In genomic region chr1:193545171-193545570, GRCh38 we compare ENCODE assay signal across 21 cellular contexts.
DNase-seq lines count a peak whose midpoint lies in the region; ATAC-seq and TF ChIP-seq lines count a peak whose summit lies in the region.
"Had no signal": no experiment of that assay in that cellular context is flagged by ENCODE, and none has a peak within 500 bp of the region (broad histone marks: within the 10 kb centered on the region; RNA-seq: fewer than 3 reads in every experiment).

No MANE protein-coding gene starts in this region.

- peaks cover 12% of the 10 kb centered on the region for H3K9me3 Mint-ChIP-seq in activated T-helper 17 cell treated with anti-CD3 and anti-CD28 coated beads, Interleukin-2, amount 50 U/mL, for 72 hours
- H3K9me3 Mint-ChIP-seq in neural progenitor cell: no peaks in the 10 kb centered on the region
- H3K9me3 Mint-ChIP-seq: IgD-negative memory B cell had no signal

- no peak overlapping the region for H2AFZ ChIP-seq in neural progenitor cell (replicated peaks)

- no peak overlapping the region for H3K4me2 ChIP-seq in neural progenitor cell
- H3K4me2 ChIP-seq: KMS-11 had no signal

- ATAC-seq in activated T-helper 17 cell treated with anti-CD3 and anti-CD28 coated beads, Interleukin-2, amount 50 U/mL, for 72 hours (replicated peaks): no peak
- ATAC-seq: Panc1 had no signal

- peaks cover 60% of the 10 kb centered on the region for H3K36me3 Mint-ChIP-seq in activated T-helper 17 cell treated with anti-CD3 and anti-CD28 coated beads, Interleukin-2, amount 50 U/mL, for 72 hours (ENCODE audit: low read depth)
- H3K36me3 Mint-ChIP-seq in neural progenitor cell: no peaks in the 10 kb centered on the region

- no peaks in the 10 kb centered on the region for H3K27me3 ChIP-seq in neural progenitor cell

- peak overlapping the region; percentile 95 for H3K27ac Mint-ChIP-seq in activated T-helper 17 cell treated with anti-CD3 and anti-CD28 coated beads, Interleukin-2, amount 50 U/mL, for 72 hours
- no peak overlapping the region for H3K27ac Mint-ChIP-seq in neural progenitor cell
- H3K27ac Mint-ChIP-seq: IgD-negative memory B cell had no signal

- no peak overlapping the region for H3K9ac ChIP-seq in neural progenitor cell
- H3K9ac ChIP-seq: KMS-11 had no signal

- H3K4me1 Mint-ChIP-seq in activated T-helper 17 cell treated with anti-CD3 and anti-CD28 coated beads, Interleukin-2, amount 50 U/mL, for 72 hours: peaks cover 45% of the 10 kb centered on the region
- H3K4me1 Mint-ChIP-seq in neural progenitor cell: peaks cover 10% of the 10 kb centered on the region

- DNase-seq in NCI-H526 (lab: John Stamatoyannopoulos, UW) (peak; percentile 6 to 31), NCI-H526 treated with DMSO at 0.1 percent for 48 hours (lab: John Stamatoyannopoulos, UW) (no peak), cerebellum (ENCODE audit: low spot score) (peak; percentile 3), cortex of kidney (lab: John Stamatoyannopoulos, UW) (no peak), T-helper 2 cell (no peak), neural progenitor cell (ENCODE audit: low spot score) (no peak)
- DNase-seq: ACHN, NCI-H1092, NCI-H1417 treated with DMSO at 0.1 percent for 48 hours, NCI-H1694 treated with DMSO at 0.1 percent for 48 hours, NCI-H2081 treated with DMSO at 0.1 percent for 48 hours, NCI-H2171 treated with DMSO at 0.1 percent for 48 hours, NCI-H345, NCI-H524 treated with DMSO at 0.1 percent for 48 hours, SHP77 treated with DMSO at 0.1 percent for 48 hours had no signal

- no peak overlapping the region for H3K4me3 ChIP-seq in neural progenitor cell

- no peaks in the 10 kb centered on the region for H4K20me1 ChIP-seq in neural progenitor cell (ENCODE audit: low read depth)

- peaks cover 7% of the 10 kb centered on the region for H3K4me1 ChIP-seq in neural progenitor cell

- no peak overlapping the region for H3K27ac ChIP-seq in neural progenitor cell
- H3K27ac ChIP-seq: 22Rv1, HL-60, KMS-11 had no signal

- H3K79me2 ChIP-seq in neural progenitor cell (ENCODE audit: low read depth): no peaks in the 10 kb centered on the region

- H3K27me3 Mint-ChIP-seq in activated T-helper 17 cell treated with anti-CD3 and anti-CD28 coated beads, Interleukin-2, amount 50 U/mL, for 72 hours: no peaks in the 10 kb centered on the region
- peaks cover 2% of the 10 kb centered on the region for H3K27me3 Mint-ChIP-seq in neural progenitor cell (ENCODE audit: insufficient read depth, low read depth)

- peak overlapping the region; percentile 85 for H3K4me3 Mint-ChIP-seq in activated T-helper 17 cell treated with anti-CD3 and anti-CD28 coated beads, Interleukin-2, amount 50 U/mL, for 72 hours
- H3K4me3 Mint-ChIP-seq in neural progenitor cell: no peak overlapping the region
- H3K4me3 Mint-ChIP-seq: IgD-negative memory B cell had no signal

- H3F3A ChIP-seq in neural progenitor cell (ENCODE audit: low read depth): no peaks in the 10 kb centered on the region

- no peaks in the 10 kb centered on the region for H3K36me3 ChIP-seq in neural progenitor cell

- TF ChIP-seq CTCF in neural progenitor cell (IDR thresholded peaks at IDR 0.05): no peak

- no peaks in the 10 kb centered on the region for H3K9me3 ChIP-seq in neural progenitor cell (ENCODE audit: low read depth)

Comparison
In these comparisons a context has a peak if more than half of its experiments do, and no peak if none do; other contexts are left out.
1. DNase-seq: peak in NCI-H526 (2 of 2) and cerebellum (single experiment); none in NCI-H526 treated with DMSO at 0.1 percent for 48 hours (single experiment), cortex of kidney (single experiment), T-helper 2 cell (0 of 5) and neural progenitor cell (single experiment).